Comparison of ENCODE assay signal across 16 cellular contexts in genomic region chr4:2507259-2507658, GRCh38.
"Had no signal": no experiment of that assay in that cellular context is flagged by ENCODE, and none has a peak within 500 bp of the region (broad histone marks: within the 10 kb centered on the region; RNA-seq: fewer than 3 reads in every experiment).

No MANE protein-coding gene starts in this region.

- DNase-seq: activated CD4-positive, alpha-beta T cell treated with anti-CD3 and anti-CD28 coated beads for 48 hours; activated CD8-positive, alpha-beta memory T cell treated with anti-CD3 and anti-CD28 coated beads for 24 hours; activated naive CD8-positive, alpha-beta T cell treated with anti-CD3 and anti-CD28 coated beads, Interleukin-2, amount 10 ng/mL, durations not matched to agents 7 days and 5 days; anterior cingulate cortex; dorsolateral prefrontal cortex; foreskin melanocyte; head of caudate nucleus; occipital lobe; psoas muscle; sigmoid colon; stimulated activated CD4-positive, alpha-beta T cell treated with anti-CD3 and anti-CD28 coated beads, Interleukin-2, amount 100 ng/mL, for 24 hours; stimulated activated naive CD4-positive, alpha-beta T cell treated with Interleukin-2 at 50 U/mL for 16 hours had no signal

- H3K27me3 Mint-ChIP-seq: activated naive CD8-positive, alpha-beta T cell treated with anti-CD3 and anti-CD28 coated beads, Interleukin-2, amount 10 ng/mL, durations not matched to agents 7 days and 5 days; naive thymus-derived CD8-positive, alpha-beta T cell had no signal

- H3K27ac Mint-ChIP-seq: activated T-helper 2 cell treated with anti-CD3 and anti-CD28 coated beads, Interferon-gamma antibody, Interleukin-2, Interleukin-4, amounts not matched to agents 10 μg/mL and 5 μg/mL and 100 μg/mL, durations not matched to agents 14 hours and 24 hours and 36 hours; T-helper 1 cell treated with Interleukin-12 subunit alpha and Interleukin-12 subunit beta and Interleukin-4 antibody, amounts not matched to agents 30 μg/mL and 1 μg/mL, for 36 hours had no signal

- ATAC-seq: naive thymus-derived CD8-positive, alpha-beta T cell; psoas muscle; WTC11 had no signal

- H3K27ac ChIP-seq: dorsolateral prefrontal cortex, psoas muscle, sigmoid colon had no signal

- H3K4me3 Mint-ChIP-seq: activated naive CD8-positive, alpha-beta T cell treated with anti-CD3 and anti-CD28 coated beads, Interleukin-2, amount 10 ng/mL, durations not matched to agents 7 days and 5 days; T-helper 1 cell treated with Interleukin-12 subunit alpha and Interleukin-12 subunit beta and Interleukin-4 antibody, amounts not matched to agents 30 μg/mL and 1 μg/mL, for 36 hours; WTC11 had no signal

- H3K9me3 ChIP-seq: psoas muscle, sigmoid colon had no signal

- H3K4me1 Mint-ChIP-seq: WTC11 had no signal

- H3K4me3 ChIP-seq: dorsolateral prefrontal cortex, psoas muscle, sigmoid colon had no signal

- H3K27me3 ChIP-seq: dorsolateral prefrontal cortex, sigmoid colon had no signal

- H3K4me1 ChIP-seq: psoas muscle, sigmoid colon had no signal

- H3K9me3 Mint-ChIP-seq: activated naive CD8-positive, alpha-beta T cell treated with anti-CD3 and anti-CD28 coated beads, Interleukin-2, amount 10 ng/mL, durations not matched to agents 7 days and 5 days; activated T-helper 2 cell treated with anti-CD3 and anti-CD28 coated beads, Interferon-gamma antibody, Interleukin-2, Interleukin-4, amounts not matched to agents 10 μg/mL and 5 μg/mL and 100 μg/mL, durations not matched to agents 14 hours and 24 hours and 36 hours; naive thymus-derived CD8-positive, alpha-beta T cell; T-helper 1 cell treated with Interleukin-12 subunit alpha and Interleukin-12 subunit beta and Interleukin-4 antibody, amounts not matched to agents 30 μg/mL and 1 μg/mL, for 36 hours; WTC11 had no signal
